ENCODE assay signal across 9 cellular contexts in the genomic region with DNA sequence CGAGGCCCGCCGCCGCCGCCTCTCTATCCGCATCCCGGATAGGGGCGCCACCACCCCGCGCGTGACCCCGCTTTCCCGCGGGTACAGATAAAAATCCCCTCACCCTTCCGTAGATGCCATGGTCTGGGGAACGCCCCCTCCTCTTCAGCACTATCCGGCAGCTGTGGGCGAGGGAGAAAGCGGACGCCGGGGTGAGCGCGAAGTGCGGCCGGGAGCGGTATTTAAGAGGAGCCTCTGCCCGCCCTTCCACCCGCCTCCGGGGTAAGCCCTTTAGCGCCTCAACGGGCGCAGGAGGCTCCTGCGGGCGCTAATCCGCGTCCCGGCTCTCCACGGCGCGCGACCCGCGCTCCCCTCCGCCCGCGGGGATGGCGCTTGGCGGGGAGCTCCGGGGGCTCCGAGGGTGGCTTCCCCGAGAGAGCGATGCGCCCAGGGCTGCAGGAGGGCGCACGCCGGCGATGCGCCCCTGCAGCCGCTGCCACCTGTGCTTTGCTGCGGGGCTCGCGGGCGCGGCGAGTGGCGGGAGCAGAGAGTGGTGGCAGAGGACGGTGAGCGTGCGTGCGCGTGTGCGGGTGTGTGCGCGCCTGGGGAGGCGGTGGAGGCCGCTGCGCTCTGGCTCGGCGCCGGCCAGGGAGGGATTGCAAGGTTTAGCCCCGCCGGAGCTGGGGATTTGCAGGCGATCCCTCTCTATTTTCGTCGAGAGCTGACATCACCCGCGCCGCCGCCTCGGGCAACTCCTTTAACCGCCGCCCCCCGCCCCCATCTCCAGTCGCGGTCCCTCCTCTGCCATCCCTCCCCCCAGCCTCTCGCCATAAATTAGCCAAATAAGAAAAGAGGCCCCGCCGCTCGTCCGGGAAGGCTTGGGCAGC. TPM values are rescaled to one million over a fixed set of nuclear protein-coding genes. Genes with fewer than 3 reads are reported as not detected.
DNase-seq lines count a peak whose midpoint lies in the region; ATAC-seq, FAIRE-seq and TF ChIP-seq lines count a peak whose summit lies in the region.
"Had no signal": no experiment of that assay in that cellular context is flagged by ENCODE, and none has a peak within 500 bp of the region (broad histone marks: within the 10 kb centered on the region; RNA-seq: fewer than 3 reads in every experiment).

A gene (minus strand): TSS at position 712 of the 866 bp plus-strand sequence. CDS start 592 bp downstream, at position 120.

- intact Hi-C loops in Right ventricle myocardium inferior (cut with DNase I) (no loop called here), cardiac septum (cut with DNase I) (no loop called here)

- H3K36me3 ChIP-seq in H1 (ENCODE audit: control insufficient read depth in 2 of 4, insufficient read depth in 4 of 4, low read length in 3 of 4) = no peaks in the 10 kb centered on the region
- no peaks in the 10 kb centered on the region for H3K36me3 ChIP-seq in urinary bladder (ENCODE audit: insufficient read depth)

- H3K23me2 ChIP-seq in H1 (ENCODE audit: low read depth, low read length) = peaks cover 19% of the 10 kb centered on the region; the same call in 1 of the 2 replicates

- no peak within 1 kb of the TSS for H2AK5ac ChIP-seq in H1 (ENCODE audit: low read depth, low read length)

- H3K9me3 ChIP-seq in H1 (ENCODE audit: insufficient read depth in 2 of 2, low read depth in 1 of 2, low read length in 1 of 2) = no peaks in the 10 kb centered on the region

- no peaks in the 10 kb centered on the region for H3K79me1 ChIP-seq in H1 (ENCODE audit: low read depth, low read length)

- 0 out of 2 replicates have a peak within 1 kb of the TSS, but pooled peaks have one; percentile 61 for H2BK15ac ChIP-seq in H1 (ENCODE audit: low read length)

- peaks cover 0 to 4% of the 10 kb centered on the region in 2 experiments for H4K20me1 ChIP-seq in H1 (replicated peaks in 1 of 2; ENCODE audit: control insufficient read depth in 1 of 2, insufficient read depth in 2 of 2, low read length in 2 of 2)

- 1% methylated on average over 39 of the region's 100 CpGs; no CpG with 5 or more reads in 1 of the 2 experiments for WGBS in H1 (ENCODE audit: extremely low coverage in 1 of 2, insufficient coverage in 1 of 2, insufficient read length in 1 of 2, insufficient replicate concordance in 2 of 2, low coverage in 1 of 2, low lambda C conversion rate in 2 of 2, missing lambda C conversion rate in 1 of 2), 2 experiments
- 14% methylated on average over 100 of the region's 100 CpGs for WGBS in urinary bladder

- H3K4me3 ChIP-seq in H1 (ENCODE audit: extremely low read depth in 1 of 4, insufficient read depth in 2 of 4, low read depth in 3 of 4, low read length in 4 of 4) (peak within 1 kb of the TSS; percentile 65 to 94 (median 71)), urinary bladder (ENCODE audit: low read depth, low read length) (peak within 1 kb of the TSS; percentile 43)

- DNase-seq in Right ventricle myocardium inferior (ENCODE audit: missing footprints) = no peak
- no peak for DNase-seq in cardiac septum (ENCODE audit: low spot score)
- no peak for DNase-seq in RWPE1 (ENCODE audit: low spot score)
- DNase-seq in H1 (ENCODE audit: low read depth in 1 of 2, low spot score in 2 of 2) = peak in 1 of 2 experiments; percentile 71
- DNase-seq in middle frontal gyrus (ENCODE audit: extremely low spot score, low spot score) = peak; percentile 59
- no peak for DNase-seq in GDM1 (lab: John Stamatoyannopoulos, UW)

- H3K27ac ChIP-seq in RWPE1 (no peak within 1 kb of the TSS), H1 (ENCODE audit: low read depth, low read length) (no peak within 1 kb of the TSS), urinary bladder (ENCODE audit: low read depth) (no peak within 1 kb of the TSS)
- H3K27ac ChIP-seq: epithelial cell of prostate had no signal

- H2AFZ ChIP-seq in H1 (ENCODE audit: low read length) = peak within 1 kb of the TSS; percentile 89

- no peak for TF ChIP-seq POLR2A in H1 (IDR thresholded peaks at IDR 0.05; ENCODE audit: control extremely low read depth in 1 of 2, low read depth in 2 of 2, low read length in 2 of 2)

- CTCF ChIA-PET in RWPE1 (lab: Yijun Ruan, JAX) (interaction anchor here (0.5 to 0.8 kb wide), 3 partner anchors 19 to 1244 kb away, joined by 4 read pairs; no protein-coding TSS in a partner anchor), H1 (lab: Charles Lee; ENCODE audit: partially characterized antibody) (interaction anchor here (1.3 to 2.5 kb wide), 3 partner anchors 27 to 841 kb away, joined by 3 to 5 read pairs (median 4); no protein-coding TSS in a partner anchor)

- H3K9ac ChIP-seq in H1 (replicated peaks in 1 of 4; ENCODE audit: extremely low read depth in 1 of 4, low read depth in 3 of 4, low read length in 3 of 4) = peak within 1 kb of the TSS in 3 of 4 experiments; percentile 14 to 45 (median 34); a peak in 3 of 7 replicates

- peak within 1 kb of the TSS; percentile 23 for H4K5ac ChIP-seq in H1 (ENCODE audit: insufficient read length, low read depth, low read length)

- peak within 1 kb of the TSS; percentile 48 for H3K56ac ChIP-seq in H1 (replicated peaks; ENCODE audit: insufficient read length, low read depth, low read length)

- peaks cover 31 to 86% (median 70%) of the 10 kb centered on the region in 4 experiments for H3K27me3 ChIP-seq in H1 (replicated peaks in 1 of 4; ENCODE audit: control insufficient read depth in 3 of 4, extremely low read depth in 1 of 4, insufficient read depth in 3 of 4, low read length in 3 of 4)

- H3K14ac ChIP-seq in H1 (ENCODE audit: insufficient read length) = no peak within 1 kb of the TSS

- H4K8ac ChIP-seq in H1 (ENCODE audit: extremely low read depth, insufficient read depth, low read length) = peak within 1 kb of the TSS; percentile 1

- H3K4me1 ChIP-seq in H1 (replicated peaks in 1 of 4; ENCODE audit: control insufficient read depth in 3 of 4, insufficient read depth in 4 of 4, low read length in 3 of 4) (peaks cover 0 to 8% (median 4%) of the 10 kb centered on the region in 4 experiments; a peak in 5 of 7 replicates), urinary bladder (ENCODE audit: insufficient read depth) (no peaks in the 10 kb centered on the region)

- H3K23ac ChIP-seq in H1 (ENCODE audit: insufficient read length) = no peak within 1 kb of the TSS

- H2BK5ac ChIP-seq in H1 (ENCODE audit: low read depth, low read length) = no peak within 1 kb of the TSS

- peak within 1 kb of the TSS; percentile 60 for H4K91ac ChIP-seq in H1 (replicated peaks; ENCODE audit: insufficient read length, low read length)

- H3K18ac ChIP-seq in H1 (ENCODE audit: extremely low read depth, low read length) = peak within 1 kb of the TSS; percentile 90

- H2BK120ac ChIP-seq in H1 (replicated peaks; ENCODE audit: low read depth, low read length) = no peak within 1 kb of the TSS

- no peak for TF ChIP-seq RAD21 in H1 (IDR thresholded peaks at IDR 0.05 in 1 of 2, conservative IDR thresholded peaks at IDR 0.05 in 1 of 2; ENCODE audit: low read depth in 2 of 2, low read length in 2 of 2)

- TF ChIP-seq CTCF in RWPE1 (conservative IDR thresholded peaks at IDR 0.05; ENCODE audit: low read depth) (0 out of 2 replicates have a peak, but pooled peaks have one; percentile 14), H1 (IDR thresholded peaks at IDR 0.05; ENCODE audit: control extremely low read depth in 1 of 3, insufficient read depth in 1 of 3, low read depth in 1 of 3, low read length in 3 of 3) (peak in 2 of 3 experiments; percentile 6 to 11; a peak in 2 of 4 replicates)

- POLR2A ChIA-PET in RWPE1 (lab: Yijun Ruan, JAX; ENCODE audit: low non-redundant PET) = no interaction called here
- POLR2A ChIA-PET in H1 (lab: Charles Lee; ENCODE audit: partially characterized antibody) = no interaction called here

- ATAC-seq in Right ventricle myocardium inferior (peak; percentile 53), HG03378 (IDR thresholded peaks at IDR 0.05; ENCODE audit: unreplicated experiment) (no peak)

- FAIRE-seq in H1 (lab: Jason Lieb, UNC) = no peak

- TF ChIP-seq EP300 in H1 (IDR thresholded peaks at IDR 0.05; ENCODE audit: borderline replicate concordance in 1 of 2, low read depth in 2 of 2, low read length in 2 of 2) = no peak

- peak within 1 kb of the TSS; percentile 92 to 98 for H3K4me2 ChIP-seq in H1 (ENCODE audit: insufficient read depth in 1 of 2, low read depth in 2 of 2, low read length in 2 of 2)

- H3K79me2 ChIP-seq in H1 (ENCODE audit: control insufficient read depth in 1 of 2, insufficient read depth in 2 of 2, low read length in 2 of 2) = no peaks in the 10 kb centered on the region

- no peak within 1 kb of the TSS for H3K4ac ChIP-seq in H1 (replicated peaks; ENCODE audit: insufficient read length, low read depth, low read length)

- no peak within 1 kb of the TSS for H2BK20ac ChIP-seq in H1 (ENCODE audit: low read length)

- peak within 1 kb of the TSS; percentile 50; the same call in 1 of the 2 replicates for H2BK12ac ChIP-seq in H1 (ENCODE audit: low read depth, low read length)

TF ChIP-seq in H1, 55 proteins besides CTCF, POLR2A, EP300 and RAD21 (continues in another document):
- TF ChIP-seq SUZ12 (IDR thresholded peaks at IDR 0.05; ENCODE audit: low read length) (peak; percentile 19), EZH2 (IDR thresholded peaks at IDR 0.05; ENCODE audit: low read depth, low read length, severe bottlenecking) (peak; percentile 73), CBX8 (IDR thresholded peaks at IDR 0.05; ENCODE audit: borderline replicate concordance, low read depth, low read length) (no peak), ASH2L (IDR thresholded peaks at IDR 0.05; ENCODE audit: low read length) (no peak), SP4 (IDR thresholded peaks at IDR 0.05; ENCODE audit: low read length) (no peak), RXRA (IDR thresholded peaks at IDR 0.05; ENCODE audit: insufficient read depth, low read depth, low read length) (no peak), KDM4A (IDR thresholded peaks at IDR 0.05; ENCODE audit: low read depth, low read length, severe bottlenecking) (peak; percentile 44)
- TF ChIP-seq, protein P1, sequence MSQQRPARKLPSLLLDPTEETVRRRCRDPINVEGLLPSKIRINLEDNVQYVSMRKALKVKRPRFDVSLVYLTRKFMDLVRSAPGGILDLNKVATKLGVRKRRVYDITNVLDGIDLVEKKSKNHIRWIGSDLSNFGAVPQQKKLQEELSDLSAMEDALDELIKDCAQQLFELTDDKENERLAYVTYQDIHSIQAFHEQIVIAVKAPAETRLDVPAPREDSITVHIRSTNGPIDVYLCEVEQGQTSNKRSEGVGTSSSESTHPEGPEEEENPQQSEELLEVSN (IDR thresholded peaks at IDR 0.05) = 0 out of 2 replicates have a peak, but pooled peaks have one; percentile 35

RNA-seq across cellular contexts. Expression of the gene that starts here (rescaled TPM):
- 3.8 TPM for total RNA-seq in Right ventricle myocardium inferior
- total RNA-seq in cardiac septum = 8.8 TPM
- total RNA-seq in H1 (2021; fragmentation: NEBNext Ultra II Directional; extraction: Animal tissue kit (Norgen Biotek cat#: 25700)) = 1.2 and 1.4 TPM in 2 replicates
- 0.28 and 0.57 TPM in 2 replicates for polyA plus RNA-seq in H1 (2011; rRNA removed)
- polyA plus RNA-seq in H1 (2011; cell fraction: cytosol; rRNA removed) = 0.57 TPM
- polyA plus RNA-seq in H1 (2011; cell fraction: nucleus; rRNA removed) = 0.88 TPM
- 0.84 to 1.3 TPM (median 1.1 TPM) in 4 replicates for polyA plus RNA-seq in H1 (2012, experiment 1 of 2)
- polyA plus RNA-seq in H1 (2012, experiment 2 of 2) = 0.16 TPM
- polyA plus RNA-seq in H1 (2013, experiment 1 of 2) = 0.47 TPM
- 0.31 TPM for polyA plus RNA-seq in H1 (2013, experiment 2 of 2)
- polyA minus RNA-seq in H1 (2011; rRNA and poly(A)+ RNA removed) = 8.1 and 14.3 TPM in 2 replicates
- polyA minus RNA-seq in H1 (2011; cell fraction: cytosol; rRNA and poly(A)+ RNA removed) = 1.1 TPM
- 4.4 TPM for polyA minus RNA-seq in H1 (2011; cell fraction: nucleus; rRNA and poly(A)+ RNA removed)
- 17.9 TPM for total RNA-seq in urinary bladder
- 0.44 TPM for polyA plus RNA-seq in urinary bladder
